8 cellular contexts compared by ENCODE assay signal in genomic region chr1:148952253-148952937, GRCh38.
DNase-seq lines count a peak whose midpoint lies in the region; ATAC-seq, FAIRE-seq and TF ChIP-seq lines count a peak whose summit lies in the region.
"Not testable (repeated sequence)": the region's sequence is repeated elsewhere in the genome, so short reads cannot be mapped to it uniquely, and the experiment has no call there.

No MANE protein-coding gene starts in this region.

- DNase-seq in ascending aorta (ENCODE audit: low spot score in 2 of 2) (peak; percentile 55 to 90), heart left ventricle (peak; percentile 84 to 91 (median 88)), omental fat pad (ENCODE audit: low spot score) (peak; percentile 22)
- DNase-seq in stimulated activated CD8-positive, alpha-beta memory T cell treated with anti-CD3 and anti-CD28 coated beads, Interleukin-4, amount 100 ng/mL, for 48 hours = peak; percentile 79

- peak overlapping the region; percentile 65 to 85 for H3K27ac ChIP-seq in ascending aorta
- peak overlapping the region in 11 of 12 donors; percentile 20 to 73 (median 61) for H3K27ac ChIP-seq in heart left ventricle

- H3K4me3 ChIP-seq in ascending aorta (peak overlapping the region; percentile 66 to 69), heart left ventricle (peak overlapping the region; percentile 17 to 62 (median 54))

- not testable (repeated sequence) for H3K27me3 ChIP-seq in ascending aorta, heart left ventricle

- intact Hi-C loops in ascending aorta (cut with DNase I); heart left ventricle (cut with DNase I): not testable (repeated sequence)

- TF ChIP-seq CTCF in ascending aorta (IDR thresholded peaks at IDR 0.05); heart left ventricle (IDR thresholded peaks at IDR 0.05); omental fat pad (IDR thresholded peaks at IDR 0.05): not testable (repeated sequence)

- not testable (repeated sequence) for H3K9me3 ChIP-seq in ascending aorta, heart left ventricle

- 0 to 50% (median 0%) methylated on average over 2 to 36 of the region's 66 CpGs; no CpG with 5 or more reads in 1 of the 4 donors for WGBS in heart left ventricle, 4 donors

- peak; percentile 82 for FAIRE-seq in G401.6 (lab: Jason Lieb, UNC)

- TF ChIP-seq POLR2A in heart left ventricle (IDR thresholded peaks at IDR 0.05) = not testable (repeated sequence)

- H3K36me3 ChIP-seq in ascending aorta, heart left ventricle: not testable (repeated sequence)

- ATAC-seq in GM21723 (IDR thresholded peaks at IDR 0.05; ENCODE audit: unreplicated experiment) (peak; percentile 78), HG03460 (IDR thresholded peaks at IDR 0.05; ENCODE audit: unreplicated experiment) (peak; percentile 79), heart left ventricle (peak; percentile 94 to 96 (median 94)), omental fat pad (ENCODE audit: low FRiP score) (peak; percentile 88)
- ATAC-seq in activated CD4-positive, CD25-positive, alpha-beta regulatory T cell treated with anti-CD3 and anti-CD28 coated beads, Interleukin-2, amount 50 U/mL, for 24 hours = peak; percentile 73 to 82

- H3K4me1 ChIP-seq in ascending aorta = not testable (repeated sequence)
- H3K4me1 ChIP-seq in heart left ventricle = peaks cover 0 to 23% (median 4%) of the 10 kb centered on the region in 12 donors

Comparison
In these comparisons a context has a peak if more than half of its experiments do, and no peak if none do; other contexts are left out.
1. Peak in every context shown above with its lines: DNase-seq, ATAC-seq, H3K4me3 ChIP-seq and H3K27ac ChIP-seq.
2. DNase-seq: peak in every context shown above with its lines; median percentile 88 in heart left ventricle; 79 in stimulated activated CD8-positive, alpha-beta memory T cell treated with anti-CD3 and anti-CD28 coated beads, Interleukin-4, amount 100 ng/mL, for 48 hours; 72 in ascending aorta; 22 in omental fat pad.